In the genomic region with DNA sequence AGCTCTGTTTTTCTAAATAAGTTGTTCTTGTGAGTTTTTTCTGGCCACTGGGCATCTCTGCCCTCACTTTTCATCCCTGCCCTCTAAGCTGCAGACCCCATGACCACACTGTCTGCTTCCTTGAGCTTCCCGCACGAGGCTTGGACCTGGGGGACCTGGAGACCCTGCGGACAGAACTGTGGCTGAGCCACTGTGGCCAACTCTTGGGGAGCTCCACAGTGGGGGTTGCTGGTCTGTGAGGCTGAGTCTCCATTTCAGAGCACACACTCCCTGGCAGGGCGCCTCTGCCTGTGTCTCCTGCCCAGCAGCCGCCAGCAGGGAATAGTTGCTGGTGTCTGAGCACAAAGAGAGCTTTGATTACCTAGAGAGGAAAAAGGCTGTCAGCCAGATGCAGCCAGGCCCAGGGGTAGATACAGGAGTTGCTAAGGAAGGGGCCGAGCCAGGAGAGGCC, we compare ENCODE assay signal across 10 cellular contexts. TPM values are rescaled to one million over a fixed set of nuclear protein-coding genes. Genes with fewer than 3 reads are reported as not detected.
DNase-seq lines count a peak whose midpoint lies in the region; ATAC-seq and TF ChIP-seq lines count a peak whose summit lies in the region.
"Had no signal": no experiment of that assay in that cellular context is flagged by ENCODE, and none has a peak within 500 bp of the region (broad histone marks: within the 10 kb centered on the region; RNA-seq: fewer than 3 reads in every experiment).

No MANE protein-coding gene starts in this region.

- no peaks in the 10 kb centered on the region for H3K4me1 ChIP-seq in HEK293 (ENCODE audit: control insufficient read depth, insufficient read depth, low read length)

- H3K36me3 ChIP-seq in HEK293 (ENCODE audit: control insufficient read depth in 2 of 2, insufficient read depth in 1 of 2, low read length in 2 of 2): no peaks in the 10 kb centered on the region
- H3K36me3 ChIP-seq: brain microvascular endothelial cell had no signal

- intact Hi-C loops in left ventricle myocardium superior (cut with micrococcal nuclease) (no loop called here), posterior vena cava (cut with DNase I) (no loop called here)

- ATAC-seq in left ventricle myocardium superior: peak; percentile 78
- ATAC-seq in GM18505 (IDR thresholded peaks at IDR 0.05; ENCODE audit: unreplicated experiment): no peak
- ATAC-seq in HG03280 (IDR thresholded peaks at IDR 0.05; ENCODE audit: unreplicated experiment): no peak
- no peak for ATAC-seq in HG03139 (IDR thresholded peaks at IDR 0.05; ENCODE audit: unreplicated experiment)

- TF ChIP-seq POLR2A in GM18505 (IDR thresholded peaks at IDR 0.05; ENCODE audit: borderline replicate concordance, extremely low read depth, insufficient read depth, insufficient read length): no peak

- H3K9me3 ChIP-seq in HEK293 (ENCODE audit: control insufficient read depth, insufficient read depth, low read depth, low read length): no peaks in the 10 kb centered on the region

- no peak for TF ChIP-seq CTCF in HEK293 (tag by site-specific recombination; IDR thresholded peaks at IDR 0.05)

- H3K4me3 ChIP-seq in HEK293 (ENCODE audit: low read depth, low read length): no peak overlapping the region

- POLR2A ChIA-PET in HEK293 (lab: Yijun Ruan, JAX) (no interaction called here), HEK293T (lab: Yijun Ruan, JAX) (interaction anchor here (0.7 kb wide), 1 partner anchor 10 kb away, joined by 3 read pairs; no protein-coding TSS in a partner anchor)

- CTCF ChIA-PET in HEK293 (lab: Yijun Ruan, JAX): no interaction called here
- CTCF ChIA-PET in HEK293T (lab: Yijun Ruan, JAX): no interaction called here

- no peak overlapping the region for H3K27ac ChIP-seq in HEK293 (ENCODE audit: extremely low read depth, low read depth, low read length)
- H3K27ac ChIP-seq: brain microvascular endothelial cell had no signal

- DNase-seq in anterior cingulate cortex (lab: John Stamatoyannopoulos, UW) (peak in 42 of 58 donors; percentile 23 to 80 (median 49)), left ventricle myocardium superior (peak; percentile 77), posterior vena cava (ENCODE audit: low spot score) (peak; percentile 62), HEK293T (ENCODE audit: extremely low spot score) (no peak)
- DNase-seq: activated effector memory CD4-positive, alpha-beta T cell treated with Interleukin-2 at 50 U/mL for 16 hours; brain microvascular endothelial cell had no signal

TF ChIP-seq in HEK293, 187 proteins besides CTCF, POLR2A, EP300 and RAD21:
- TF ChIP-seq ZIC2 (tag by site-specific recombination; IDR thresholded peaks at IDR 0.05) (peak; percentile 93), ZNF23 (tag by site-specific recombination; IDR thresholded peaks at IDR 0.05; ENCODE audit: borderline replicate concordance) (no peak)

TF ChIP-seq in HEK293T, 16 proteins besides CTCF, POLR2A, EP300 and RAD21:
- TF ChIP-seq FOXK2 (IDR thresholded peaks at IDR 0.05) (no peak), ZNF384 (IDR thresholded peaks at IDR 0.05) (no peak), TARDBP (IDR thresholded peaks at IDR 0.05) (no peak), LEF1 (IDR thresholded peaks at IDR 0.05; ENCODE audit: borderline replicate concordance) (no peak), BHLHE40 (IDR thresholded peaks at IDR 0.05; ENCODE audit: borderline replicate concordance) (no peak), ARNT (IDR thresholded peaks at IDR 0.05) (no peak), ELF4 (IDR thresholded peaks at IDR 0.05) (no peak), FOXA1 (IDR thresholded peaks at IDR 0.05) (no peak), CTBP1 (IDR thresholded peaks at IDR 0.05; ENCODE audit: borderline replicate concordance) (no peak), NFRKB (IDR thresholded peaks at IDR 0.05) (no peak), SUZ12 (IDR thresholded peaks at IDR 0.05) (no peak), HDGF (IDR thresholded peaks at IDR 0.05; ENCODE audit: borderline replicate concordance) (no peak), L3MBTL2 (conservative IDR thresholded peaks at IDR 0.05) (no peak), FOXM1 (IDR thresholded peaks at IDR 0.05; ENCODE audit: borderline replicate concordance) (no peak)
- TF ChIP-seq, protein P1, sequence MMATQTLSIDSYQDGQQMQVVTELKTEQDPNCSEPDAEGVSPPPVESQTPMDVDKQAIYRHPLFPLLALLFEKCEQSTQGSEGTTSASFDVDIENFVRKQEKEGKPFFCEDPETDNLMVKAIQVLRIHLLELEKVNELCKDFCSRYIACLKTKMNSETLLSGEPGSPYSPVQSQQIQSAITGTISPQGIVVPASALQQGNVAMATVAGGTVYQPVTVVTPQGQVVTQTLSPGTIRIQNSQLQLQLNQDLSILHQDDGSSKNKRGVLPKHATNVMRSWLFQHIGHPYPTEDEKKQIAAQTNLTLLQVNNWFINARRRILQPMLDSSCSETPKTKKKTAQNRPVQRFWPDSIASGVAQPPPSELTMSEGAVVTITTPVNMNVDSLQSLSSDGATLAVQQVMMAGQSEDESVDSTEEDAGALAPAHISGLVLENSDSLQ (IDR thresholded peaks at IDR 0.05): no peak

RNA-seq across cellular contexts. Expression of a gene that starts 13.1 kb away (rescaled TPM):
- total RNA-seq in left ventricle myocardium superior (14.7 TPM), posterior vena cava (10 to 100 TPM; 30.9 to 34.0 TPM)
